Comparison of ENCODE assay signal across 20 cellular contexts in the genomic region with DNA sequence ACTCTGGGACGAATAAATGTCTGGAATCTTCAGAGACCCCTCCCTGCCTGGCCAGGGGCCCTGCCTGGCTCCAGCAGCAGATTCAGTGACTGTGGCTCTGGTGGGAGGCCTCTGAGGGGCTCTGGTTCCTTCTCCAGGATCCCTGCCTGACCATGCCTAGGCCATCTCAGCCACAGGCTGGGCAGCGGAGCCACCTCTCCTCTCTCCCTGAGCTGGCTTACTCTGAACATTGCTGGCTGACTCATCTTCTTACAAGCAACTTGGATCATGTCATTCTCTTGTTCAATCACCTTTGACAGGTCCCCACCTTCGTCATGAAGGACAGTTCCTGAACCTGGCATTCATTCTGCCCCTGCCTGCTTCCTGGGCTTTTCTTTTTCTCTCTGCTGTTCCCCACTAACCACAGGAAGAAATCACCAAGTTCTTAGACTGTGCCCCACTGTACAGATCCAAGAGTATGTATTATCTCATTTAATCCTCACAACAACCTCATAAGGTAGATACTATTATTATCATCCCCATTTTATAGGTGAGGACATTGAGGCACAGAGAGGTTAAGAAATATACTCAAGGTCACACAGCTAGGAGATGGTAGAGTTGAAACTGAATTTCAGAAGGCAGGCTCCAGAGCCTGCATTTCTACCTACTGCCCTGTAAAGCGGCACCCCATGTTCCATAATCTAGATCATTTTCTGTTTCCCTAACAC.
A peak's percentile ranks its signal among the peaks of the same experiment; 100 is the strongest.
DNase-seq lines count a peak whose midpoint lies in the region; ATAC-seq and TF ChIP-seq lines count a peak whose summit lies in the region.
"Had no signal": no experiment of that assay in that cellular context is flagged by ENCODE, and none has a peak within 500 bp of the region (broad histone marks: within the 10 kb centered on the region; RNA-seq: fewer than 3 reads in every experiment).

No MANE protein-coding gene starts in this region.

- H3K36me3 Mint-ChIP-seq in activated naive CD4-positive, alpha-beta T cell treated with anti-CD3 and anti-CD28 coated beads, Interleukin-2, amount 10 ng/mL, durations not matched to agents 7 days and 5 days: no peaks in the 10 kb centered on the region
- H3K36me3 Mint-ChIP-seq: CD8-positive, alpha-beta T cell had no signal

- H3K4me3 Mint-ChIP-seq in activated naive CD4-positive, alpha-beta T cell treated with anti-CD3 and anti-CD28 coated beads, Interleukin-2, amount 10 ng/mL, durations not matched to agents 7 days and 5 days: no peak overlapping the region
- H3K4me3 Mint-ChIP-seq: CD8-positive, alpha-beta T cell; HFFc6 had no signal

- no peaks in the 10 kb centered on the region for H3K9me3 Mint-ChIP-seq in activated naive CD4-positive, alpha-beta T cell treated with anti-CD3 and anti-CD28 coated beads, Interleukin-2, amount 10 ng/mL, durations not matched to agents 7 days and 5 days
- H3K9me3 Mint-ChIP-seq: CD8-positive, alpha-beta T cell; HFFc6 had no signal

- H3K4me1 ChIP-seq in uterus: no peaks in the 10 kb centered on the region

- DNase-seq in activated naive CD4-positive, alpha-beta T cell treated with anti-CD3 and anti-CD28 coated beads, Interleukin-2, amount 10 ng/mL, durations not matched to agents 7 days and 5 days: no peak
- no peak for DNase-seq in activated naive CD4-positive, alpha-beta T cell treated with Interleukin-2 at 50 U/mL for 16 hours
- DNase-seq in epithelial cell of esophagus (ENCODE audit: low read depth) (peak; percentile 64), kidney tubule cell (ENCODE audit: low spot score) (peak; percentile 37), nucleus accumbens (lab: John Stamatoyannopoulos, UW) (no peak), uterus (no peak), NOMO-1 treated with dmso at 0.1 percent for 144 hours (lab: John Stamatoyannopoulos, UW; ENCODE audit: unreplicated experiment) (no peak)
- DNase-seq: CD8-positive, alpha-beta T cell; DMS79 treated with DMSO at 0.1 percent for 48 hours; GDM1; GOT3; HFFc6; KG1; MG63; NCI-H1092 treated with DMSO at 0.1 percent for 48 hours; NCI-H187; NK-92 treated with Interleukin-12 subunit alpha and Interleukin-12 subunit beta, amount 100 ng/mL, for 24 hours had no signal

- TF ChIP-seq POLR2A in uterus (IDR thresholded peaks at IDR 0.05): no peak

- H3K27me3 ChIP-seq in uterus: no peaks in the 10 kb centered on the region
- H3K27me3 ChIP-seq: MG63 had no signal

- intact Hi-C loops in uterus (cut with DNase I; ENCODE audit: low total_unique reads): no loop called here

- ATAC-seq in GM21576 (IDR thresholded peaks at IDR 0.05; ENCODE audit: unreplicated experiment): no peak
- ATAC-seq: CD8-positive, alpha-beta T cell; Right ventricle myocardium inferior had no signal

- peaks cover 7% of the 10 kb centered on the region for H3K27me3 Mint-ChIP-seq in activated naive CD4-positive, alpha-beta T cell treated with anti-CD3 and anti-CD28 coated beads, Interleukin-2, amount 10 ng/mL, durations not matched to agents 7 days and 5 days

- peak overlapping the region; percentile 12 for H3K27ac Mint-ChIP-seq in activated naive CD4-positive, alpha-beta T cell treated with anti-CD3 and anti-CD28 coated beads, Interleukin-2, amount 10 ng/mL, durations not matched to agents 7 days and 5 days
- H3K27ac Mint-ChIP-seq: CD8-positive, alpha-beta T cell; HFFc6 had no signal

- no peak overlapping the region for H3K27ac ChIP-seq in uterus
- H3K27ac ChIP-seq: 22Rv1 had no signal

- no peaks in the 10 kb centered on the region for H3K4me1 Mint-ChIP-seq in activated naive CD4-positive, alpha-beta T cell treated with anti-CD3 and anti-CD28 coated beads, Interleukin-2, amount 10 ng/mL, durations not matched to agents 7 days and 5 days

- no peaks in the 10 kb centered on the region for H3K9me3 ChIP-seq in uterus
- H3K9me3 ChIP-seq: MG63 had no signal

- H3K4me3 ChIP-seq in epithelial cell of esophagus (ENCODE audit: low read length): no peak overlapping the region
- no peak overlapping the region for H3K4me3 ChIP-seq in uterus
- H3K4me3 ChIP-seq: MG63 had no signal

- no peaks in the 10 kb centered on the region for H3K36me3 ChIP-seq in uterus
- H3K36me3 ChIP-seq: MG63 had no signal

- CTCF ChIA-PET in activated naive CD4-positive, alpha-beta T cell treated with anti-CD3 and anti-CD28 coated beads, Interleukin-2, amount 10 ng/mL, durations not matched to agents 7 days and 5 days (lab: Charles Lee): no interaction called here

- TF ChIP-seq CTCF in epithelial cell of esophagus (IDR thresholded peaks at IDR 0.05; ENCODE audit: insufficient read depth, low read depth, low read length, missing control alignments) (no peak), uterus (IDR thresholded peaks at IDR 0.05) (no peak)

Comparison
In these comparisons a context has a peak if more than half of its experiments do, and no peak if none do; other contexts are left out.
1. DNase-seq: peak in epithelial cell of esophagus (single experiment) and kidney tubule cell (single experiment); none in activated naive CD4-positive, alpha-beta T cell treated with anti-CD3 and anti-CD28 coated beads, Interleukin-2, amount 10 ng/mL, durations not matched to agents 7 days and 5 days (single experiment), activated naive CD4-positive, alpha-beta T cell treated with Interleukin-2 at 50 U/mL for 16 hours (single experiment), nucleus accumbens (0 of 56), uterus (0 of 2) and NOMO-1 treated with dmso at 0.1 percent for 144 hours (single experiment).